7 cellular contexts compared by ENCODE assay signal in genomic region chr7:66413379-66414114, GRCh38.
DNase-seq lines count a peak whose midpoint lies in the region; ATAC-seq, FAIRE-seq and TF ChIP-seq lines count a peak whose summit lies in the region.

No MANE protein-coding gene starts in this region.

- no peaks in the 10 kb centered on the region for H3K9me3 Mint-ChIP-seq in nephron
- no peaks in the 10 kb centered on the region for H3K9me3 Mint-ChIP-seq in stimulated activated naive B cell treated with anti-CD40 and anti-IgM and Interleukin-4, amounts not matched to agents 10 μg/mL and 1 μg/mL and 100 μg/mL, for 72 hours

- H3K36me3 Mint-ChIP-seq in nephron (ENCODE audit: low read depth) = peaks cover 16% of the 10 kb centered on the region
- H3K36me3 Mint-ChIP-seq in stimulated activated naive B cell treated with anti-CD40 and anti-IgM and Interleukin-4, amounts not matched to agents 10 μg/mL and 1 μg/mL and 100 μg/mL, for 72 hours = peaks cover 3 to 7% of the 10 kb centered on the region in 2 donors

- no peaks in the 10 kb centered on the region for H3K27me3 Mint-ChIP-seq in nephron (ENCODE audit: low read depth)
- H3K27me3 Mint-ChIP-seq in stimulated activated naive B cell treated with anti-CD40 and anti-IgM and Interleukin-4, amounts not matched to agents 10 μg/mL and 1 μg/mL and 100 μg/mL, for 72 hours = no peaks in the 10 kb centered on the region

- peak; percentile 90 for DNase-seq in GM18507 (ENCODE audit: extremely low spot score, insufficient read length, low read depth)
- peak; percentile 97 for DNase-seq in OCI-M1 (lab: John Stamatoyannopoulos, UW)
- DNase-seq in activated gamma-delta T cell treated with anti-CD3 and anti-CD28 coated beads, Interleukin-2, amount 50 U/mL, for 16 hours (ENCODE audit: low read depth) = peak; percentile 67
- peak; percentile 43 to 87 for DNase-seq in foreskin fibroblast
- peak; percentile 75 for DNase-seq in stimulated activated naive B cell treated with anti-CD40 and anti-IgM and Interleukin-4, amounts not matched to agents 10 μg/mL and 1 μg/mL and 100 μg/mL, for 72 hours

- peak; percentile 28 for TF ChIP-seq CTCF in foreskin fibroblast (IDR thresholded peaks at IDR 0.05; ENCODE audit: low read depth, low read length)
- peak in 2 of 3 experiments; percentile 25 to 44 for TF ChIP-seq CTCF in nephron (IDR thresholded peaks at IDR 0.05; ENCODE audit: unreplicated experiment in 3 of 3)

- peak overlapping the region; percentile 43 to 45 for H3K4me3 ChIP-seq in foreskin fibroblast (ENCODE audit: low read depth in 1 of 2, low read length in 2 of 2)

- H3K27ac Mint-ChIP-seq in nephron = peak overlapping the region in 1 of 3 experiments; percentile 70
- peak overlapping the region; percentile 80 for H3K27ac Mint-ChIP-seq in stimulated activated naive B cell treated with anti-CD40 and anti-IgM and Interleukin-4, amounts not matched to agents 10 μg/mL and 1 μg/mL and 100 μg/mL, for 72 hours

- peak; percentile 33 for FAIRE-seq in GM18507 (lab: Jason Lieb, UNC)

- peak; percentile 60 for ATAC-seq in HG03159 (IDR thresholded peaks at IDR 0.05; ENCODE audit: unreplicated experiment)
- peak; percentile 88 to 89 for ATAC-seq in stimulated activated naive B cell treated with anti-CD40 and anti-IgM and Interleukin-4, amounts not matched to agents 10 μg/mL and 1 μg/mL and 100 μg/mL, for 72 hours (replicated peaks)

- peak overlapping the region; percentile 68 to 76 (median 74) for H3K4me3 Mint-ChIP-seq in nephron
- peak overlapping the region; percentile 79 to 85 for H3K4me3 Mint-ChIP-seq in stimulated activated naive B cell treated with anti-CD40 and anti-IgM and Interleukin-4, amounts not matched to agents 10 μg/mL and 1 μg/mL and 100 μg/mL, for 72 hours

- H3K4me1 Mint-ChIP-seq in nephron = peaks cover 6% of the 10 kb centered on the region
- H3K4me1 Mint-ChIP-seq in stimulated activated naive B cell treated with anti-CD40 and anti-IgM and Interleukin-4, amounts not matched to agents 10 μg/mL and 1 μg/mL and 100 μg/mL, for 72 hours = peaks cover 3 to 16% of the 10 kb centered on the region in 2 donors

Comparison
In these comparisons a context has a peak if more than half of its experiments do, and no peak if none do; other contexts are left out.
1. Peak in every context shown above with its lines: DNase-seq, ATAC-seq and H3K4me3 ChIP-seq.